In genomic region chr14:20461230-20462141, GRCh38 we compare ENCODE assay signal across 8 cellular contexts. TPM values are rescaled to one million over a fixed set of nuclear protein-coding genes. Genes with fewer than 3 reads are reported as not detected.
DNase-seq lines count a peak whose midpoint lies in the region; ATAC-seq and TF ChIP-seq lines count a peak whose summit lies in the region.

PIP4P1 (minus strand) TSS chr14:20461434; CDS start chr14:20461325, 109 bp downstream.

- intact Hi-C loops in T-helper 1 cell treated with Interleukin-12 subunit alpha and Interleukin-12 subunit beta and Interleukin-4 antibody, amounts not matched to agents 30 ng/mL and 1 ng/mL, for 36 hours (cut with micrococcal nuclease) = loop anchor here (1.0 to 10.0 kb wide), 9 partner anchors 7 to 1013 kb away; partner anchors contain the start of genes OSGEP, PARP2, PNP and RAB2B
- intact Hi-C loops in heart left ventricle (cut with DNase I) = loop anchor here in 4 of 10 donors (2.0 to 10.0 kb wide), 5 partner anchors 119 to 643 kb away; partner anchors contain the start of genes RNASE4 (in 3 of the 4), ANG (in 1 of the 4), PARP2 (in 1 of the 4) and TMEM253 (in 1 of the 4)

- peaks cover 5% of the 10 kb centered on the region for H3K9me3 Mint-ChIP-seq in type B pancreatic cell

- peak within 1 kb of the TSS; percentile 57 to 97 (median 92) for H3K27ac ChIP-seq in heart left ventricle

- 0 to 1% (median 0%) methylated on average over 33 to 67 of the region's 67 CpGs for WGBS in heart left ventricle, 4 donors

- peaks cover 6% of the 10 kb centered on the region for H3K27me3 Mint-ChIP-seq in type B pancreatic cell

- peak; percentile 93 for ATAC-seq in HG02870 (IDR thresholded peaks at IDR 0.05; ENCODE audit: unreplicated experiment)
- peak; percentile 97 to 99 (median 98) for ATAC-seq in heart left ventricle

- peaks cover 0 to 39% (median 34%) of the 10 kb centered on the region in 9 donors for H3K36me3 ChIP-seq in heart left ventricle

- peaks cover 0 to 52% (median 16%) of the 10 kb centered on the region in 12 donors for H3K4me1 ChIP-seq in heart left ventricle

- no peak for TF ChIP-seq CTCF in GM13976 (IDR thresholded peaks at IDR 0.05; ENCODE audit: borderline replicate concordance, control extremely low read depth, extremely low read depth, insufficient read depth, missing control alignments)
- TF ChIP-seq CTCF in heart left ventricle (IDR thresholded peaks at IDR 0.05) = no peak
- no peak for TF ChIP-seq CTCF in type B pancreatic cell (conservative IDR thresholded peaks at IDR 0.05)

- peaks cover 18% of the 10 kb centered on the region for H3K36me3 Mint-ChIP-seq in type B pancreatic cell

- peak within 1 kb of the TSS; percentile 95 for H3K27ac Mint-ChIP-seq in type B pancreatic cell

- peak in 1 of 2 donors; percentile 88 for TF ChIP-seq POLR2A in heart left ventricle (IDR thresholded peaks at IDR 0.05)

- peak within 1 kb of the TSS; percentile 94 for H3K4me3 Mint-ChIP-seq in type B pancreatic cell

- no peaks in the 10 kb centered on the region for H3K27me3 ChIP-seq in heart left ventricle

- in situ Hi-C loops in GM13976 (cut with MboI; ENCODE audit: low sequenced_read_pairs, unreplicated experiment) = no loop called here

- H3K4me1 Mint-ChIP-seq in type B pancreatic cell (ENCODE audit: unreplicated experiment) = peaks cover 24% of the 10 kb centered on the region

- peak within 1 kb of the TSS; percentile 66 to 99 (median 92) for H3K4me3 ChIP-seq in heart left ventricle

- DNase-seq in GM13976 (ENCODE audit: low spot score) = peak; percentile 92
- peak; percentile 99 for DNase-seq in NCI-H146 treated with DMSO at 0.1 percent for 48 hours (lab: John Stamatoyannopoulos, UW; ENCODE audit: unreplicated experiment)
- DNase-seq in amniotic epithelial cell (ENCODE audit: low read depth) = peak; percentile 100
- DNase-seq in heart left ventricle = peak; percentile 98 to 100 (median 99)
- DNase-seq in pons (ENCODE audit: low spot score) = peak; percentile 100
- peak; percentile 96 for DNase-seq in type B pancreatic cell (ENCODE audit: extremely low spot score, unreplicated experiment)

- H3K9me3 ChIP-seq in heart left ventricle = no peaks in the 10 kb centered on the region

RNA-seq across cellular contexts. Expression of gene PIP4P1, which starts in this region (rescaled TPM):
- 36.1 and 43.4 TPM in 2 replicates for total RNA-seq in T-helper 1 cell treated with Interleukin-12 subunit alpha and Interleukin-12 subunit beta and Interleukin-4 antibody, amounts not matched to agents 30 ng/mL and 1 ng/mL, for 36 hours
- total RNA-seq in heart left ventricle (10 to 100 TPM; 12.3 to 25.3 (median 18.0) TPM), type B pancreatic cell (ENCODE audit: low replicate concordance) (38.4 and 44.8 TPM in 2 replicates)
- polyA plus RNA-seq in heart left ventricle = 10 to 100 TPM; 13.9 to 39.8 TPM

Comparison
In these comparisons a context has a peak if more than half of its experiments do, and no peak if none do; other contexts are left out.
1. Peak in every context shown above with its lines: DNase-seq, ATAC-seq, H3K4me3 ChIP-seq and H3K27ac ChIP-seq.